1 cellular context compared by ENCODE assay signal in genomic region chr19:45079063-45079910, GRCh38.
TF ChIP-seq lines count a peak whose summit lies in the region.

Gene GEMIN7 (plus strand): TSS chr19:45079260. CDS start chr19:45090115, 10,855 bp downstream.

TF ChIP-seq in WTC11, 78 proteins besides CTCF, POLR2A, EP300 and RAD21 (continued from another document and continues in another):
- no peak for TF ChIP-seq ZSCAN18 (CRISPR knock-in tag; IDR thresholded peaks at IDR 0.05)
- TF ChIP-seq NFE2L1 (CRISPR knock-in tag; IDR thresholded peaks at IDR 0.05) = peak; percentile 86; the same call in 1 of the 2 replicates
- peak; percentile 94 for TF ChIP-seq FOXK1 (CRISPR knock-in tag; IDR thresholded peaks at IDR 0.05)
- TF ChIP-seq TCF7 (CRISPR knock-in tag; IDR thresholded peaks at IDR 0.05; ENCODE audit: low read depth) = peak; percentile 92
- no peak for TF ChIP-seq AR (CRISPR knock-in tag; IDR thresholded peaks at IDR 0.05)
- peak; percentile 92 for TF ChIP-seq ETV6 (CRISPR knock-in tag; IDR thresholded peaks at IDR 0.05)
- TF ChIP-seq PRDM15 (CRISPR knock-in tag; IDR thresholded peaks at IDR 0.05) = peak; percentile 70
- TF ChIP-seq HMGXB4 (CRISPR knock-in tag; IDR thresholded peaks at IDR 0.05) = 0 out of 2 replicates have a peak, but pooled peaks have one; percentile 23
- TF ChIP-seq ZNF396 (CRISPR knock-in tag; IDR thresholded peaks at IDR 0.05; ENCODE audit: borderline replicate concordance) = no peak
- peak; percentile 84; the same call in 1 of the 2 replicates for TF ChIP-seq TP53 (CRISPR knock-in tag; IDR thresholded peaks at IDR 0.05)
- TF ChIP-seq ATF1 (CRISPR knock-in tag; IDR thresholded peaks at IDR 0.05) = no peak
- TF ChIP-seq ZMAT4 (CRISPR knock-in tag; IDR thresholded peaks at IDR 0.05) = no peak
- TF ChIP-seq SMAD4 (CRISPR knock-in tag; IDR thresholded peaks at IDR 0.05) = peak; percentile 66; the same call in 1 of the 2 replicates
- no peak for TF ChIP-seq RORB (CRISPR knock-in tag; IDR thresholded peaks at IDR 0.05)
- no peak for TF ChIP-seq ERG (CRISPR knock-in tag; IDR thresholded peaks at IDR 0.05)
- 0 out of 2 replicates have a peak, but pooled peaks have one; percentile 22 for TF ChIP-seq PREB (CRISPR knock-in tag; IDR thresholded peaks at IDR 0.05; ENCODE audit: borderline replicate concordance)
- TF ChIP-seq SMAD3 (CRISPR knock-in tag; IDR thresholded peaks at IDR 0.05; ENCODE audit: borderline replicate concordance) = 0 out of 2 replicates have a peak, but pooled peaks have one; percentile 50
- TF ChIP-seq ZNF281 (CRISPR knock-in tag; IDR thresholded peaks at IDR 0.05) = peak; percentile 63
- TF ChIP-seq NFYB (CRISPR knock-in tag; conservative IDR thresholded peaks at IDR 0.05; ENCODE audit: low read depth) = peak; percentile 45
- TF ChIP-seq ZNF532 (CRISPR knock-in tag; IDR thresholded peaks at IDR 0.05; ENCODE audit: borderline replicate concordance) = no peak
- no peak for TF ChIP-seq CDX4 (CRISPR knock-in tag; IDR thresholded peaks at IDR 0.05; ENCODE audit: borderline replicate concordance)
- peak; percentile 96 for TF ChIP-seq FOXP4 (CRISPR knock-in tag; IDR thresholded peaks at IDR 0.05)
